ENCODE assay signal across 15 cellular contexts in genomic region chr20:3902446-3902845, GRCh38. TPM values are rescaled to one million over a fixed set of nuclear protein-coding genes. Genes with fewer than 3 reads are reported as not detected.
DNase-seq lines count a peak whose midpoint lies in the region; TF ChIP-seq lines count a peak whose summit lies in the region.
"Had no signal": no experiment of that assay in that cellular context is flagged by ENCODE, and none has a peak within 500 bp of the region (broad histone marks: within the 10 kb centered on the region; RNA-seq: fewer than 3 reads in every experiment).

No MANE protein-coding gene starts in this region.

- H3K4me3 ChIP-seq in mononuclear cell (ENCODE audit: low read length) (peak overlapping the region; percentile 28), tibial artery (no peak overlapping the region), breast epithelium (no peak overlapping the region)
- H3K4me3 ChIP-seq: BLaER1, ovary had no signal

- TF ChIP-seq CTCF in tibial artery (IDR thresholded peaks at IDR 0.05), result no peak
- no peak for TF ChIP-seq CTCF in breast epithelium (IDR thresholded peaks at IDR 0.05)

- peaks cover 41% of the 10 kb centered on the region for H3K4me1 Mint-ChIP-seq in T-helper 2 cell treated with Interferon-gamma antibody and Interleukin-4, amounts not matched to agents 5 μg/mL and 100 μg/mL, for 36 hours (ENCODE audit: low read depth)
- H3K4me1 Mint-ChIP-seq in activated CD4-positive, alpha-beta memory T cell treated with anti-CD3 and anti-CD28 coated beads, Interleukin-2, amount 10 ng/mL, durations not matched to agents 7 days and 5 days, result peaks cover 73% of the 10 kb centered on the region

- H3K9me3 ChIP-seq in mononuclear cell (ENCODE audit: low read depth, low read length) (no peaks in the 10 kb centered on the region), tibial artery (no peaks in the 10 kb centered on the region), breast epithelium (no peaks in the 10 kb centered on the region)
- H3K9me3 ChIP-seq: BLaER1, ovary, sigmoid colon had no signal

- no peaks in the 10 kb centered on the region for H3K9me3 Mint-ChIP-seq in T-helper 2 cell treated with Interferon-gamma antibody and Interleukin-4, amounts not matched to agents 5 μg/mL and 100 μg/mL, for 36 hours
- no peaks in the 10 kb centered on the region for H3K9me3 Mint-ChIP-seq in activated CD4-positive, alpha-beta memory T cell treated with anti-CD3 and anti-CD28 coated beads, Interleukin-2, amount 10 ng/mL, durations not matched to agents 7 days and 5 days
- H3K9me3 Mint-ChIP-seq: activated naive CD8-positive, alpha-beta T cell treated with anti-CD3 and anti-CD28 coated beads, Interleukin-2, amount 50 U/mL, for 24 hours had no signal

- peak overlapping the region; percentile 57 for H3K27ac Mint-ChIP-seq in T-helper 2 cell treated with Interferon-gamma antibody and Interleukin-4, amounts not matched to agents 5 μg/mL and 100 μg/mL, for 36 hours
- H3K27ac Mint-ChIP-seq in activated CD4-positive, alpha-beta memory T cell treated with anti-CD3 and anti-CD28 coated beads, Interleukin-2, amount 10 ng/mL, durations not matched to agents 7 days and 5 days, result peak overlapping the region; percentile 58

- CTCF ChIA-PET in activated CD4-positive, alpha-beta memory T cell treated with anti-CD3 and anti-CD28 coated beads, Interleukin-2, amount 10 ng/mL, durations not matched to agents 7 days and 5 days (lab: Charles Lee), result interaction anchor here (0.6 kb wide), 1 partner anchor 71 kb away, joined by 4 read pairs; no protein-coding TSS in a partner anchor

- DNase-seq in T-helper 2 cell treated with Interferon-gamma antibody and Interleukin-4, amounts not matched to agents 5 μg/mL and 100 μg/mL, for 36 hours (ENCODE audit: low spot score), result no peak
- no peak for DNase-seq in T-helper 2 cell
- no peak for DNase-seq in activated CD4-positive, alpha-beta memory T cell treated with anti-CD3 and anti-CD28 coated beads, Interleukin-2, amount 10 ng/mL, durations not matched to agents 7 days and 5 days
- DNase-seq in tibial artery, result peak in 1 of 2 donors; percentile 8
- DNase-seq in retina, result no peak
- no peak for DNase-seq in breast epithelium (ENCODE audit: low spot score in 2 of 2)
- DNase-seq in UCSD-AML1 (lab: John Stamatoyannopoulos, UW; ENCODE audit: unreplicated experiment), result no peak
- DNase-seq: activated naive CD8-positive, alpha-beta T cell treated with anti-CD3 and anti-CD28 coated beads, Interleukin-2, amount 50 U/mL, for 24 hours; left cardiac atrium; NCI-H226; ovary; sigmoid colon had no signal

- H3K27me3 ChIP-seq in mononuclear cell (ENCODE audit: insufficient read depth, low read length) (no peaks in the 10 kb centered on the region), tibial artery (no peaks in the 10 kb centered on the region), breast epithelium (no peaks in the 10 kb centered on the region)
- H3K27me3 ChIP-seq: BLaER1, ovary, sigmoid colon had no signal

- H3K4me3 Mint-ChIP-seq in T-helper 2 cell treated with Interferon-gamma antibody and Interleukin-4, amounts not matched to agents 5 μg/mL and 100 μg/mL, for 36 hours, result no peak overlapping the region
- no peak overlapping the region for H3K4me3 Mint-ChIP-seq in activated CD4-positive, alpha-beta memory T cell treated with anti-CD3 and anti-CD28 coated beads, Interleukin-2, amount 10 ng/mL, durations not matched to agents 7 days and 5 days
- H3K4me3 Mint-ChIP-seq: activated naive CD8-positive, alpha-beta T cell treated with anti-CD3 and anti-CD28 coated beads, Interleukin-2, amount 50 U/mL, for 24 hours had no signal

- H3K36me3 ChIP-seq in tibial artery (no peaks in the 10 kb centered on the region), breast epithelium (no peaks in the 10 kb centered on the region)
- H3K36me3 ChIP-seq: ovary, sigmoid colon had no signal

- H3K4me1 ChIP-seq in mononuclear cell (ENCODE audit: insufficient read depth, low read length) (peaks cover 86% of the 10 kb centered on the region), tibial artery (peaks cover 0 to 95% (median 40%) of the 10 kb centered on the region in 4 donors), breast epithelium (no peaks in the 10 kb centered on the region)

- no peaks in the 10 kb centered on the region for H3K27me3 Mint-ChIP-seq in T-helper 2 cell treated with Interferon-gamma antibody and Interleukin-4, amounts not matched to agents 5 μg/mL and 100 μg/mL, for 36 hours (ENCODE audit: low read depth)
- H3K27me3 Mint-ChIP-seq in activated CD4-positive, alpha-beta memory T cell treated with anti-CD3 and anti-CD28 coated beads, Interleukin-2, amount 10 ng/mL, durations not matched to agents 7 days and 5 days, result no peaks in the 10 kb centered on the region
- H3K27me3 Mint-ChIP-seq: activated naive CD8-positive, alpha-beta T cell treated with anti-CD3 and anti-CD28 coated beads, Interleukin-2, amount 50 U/mL, for 24 hours had no signal

- no peak for TF ChIP-seq POLR2A in breast epithelium (IDR thresholded peaks at IDR 0.05)

- POLR2A ChIA-PET in activated CD4-positive, alpha-beta memory T cell treated with anti-CD3 and anti-CD28 coated beads, Interleukin-2, amount 10 ng/mL, durations not matched to agents 7 days and 5 days (lab: Charles Lee), result no interaction called here

- H3K27ac ChIP-seq in tibial artery (peak overlapping the region; percentile 22 to 39), breast epithelium (peak overlapping the region in 1 of 2 donors; percentile 29)
- H3K27ac ChIP-seq: 22Rv1, BLaER1, ovary had no signal

- intact Hi-C loops in tibial artery (cut with DNase I; ENCODE audit: low total_unique reads) (no loop called here), breast epithelium (cut with DNase I; ENCODE audit: low total_unique reads) (no loop called here)

- peaks cover 8% of the 10 kb centered on the region for H3K36me3 Mint-ChIP-seq in T-helper 2 cell treated with Interferon-gamma antibody and Interleukin-4, amounts not matched to agents 5 μg/mL and 100 μg/mL, for 36 hours (ENCODE audit: low read depth)
- peaks cover 21% of the 10 kb centered on the region for H3K36me3 Mint-ChIP-seq in activated CD4-positive, alpha-beta memory T cell treated with anti-CD3 and anti-CD28 coated beads, Interleukin-2, amount 10 ng/mL, durations not matched to agents 7 days and 5 days (ENCODE audit: low read depth)

RNA-seq across cellular contexts. Expression of gene PANK2, which starts 13.3 kb away (rescaled TPM):
- 10 to 100 TPM; 63.3 to 63.8 TPM for total RNA-seq in activated CD4-positive, alpha-beta memory T cell treated with anti-CD3 and anti-CD28 coated beads, Interleukin-2, amount 10 ng/mL, durations not matched to agents 7 days and 5 days
- total RNA-seq in mononuclear cell (77.3 TPM), breast epithelium (10 to 100 TPM; 38.2 to 40.1 (median 38.7) TPM)

RNA-seq across cellular contexts. Expression of gene MAVS, which starts 55.8 kb away (rescaled TPM):
- total RNA-seq in activated CD4-positive, alpha-beta memory T cell treated with anti-CD3 and anti-CD28 coated beads, Interleukin-2, amount 10 ng/mL, durations not matched to agents 7 days and 5 days, result 10 to 100 TPM; 31.1 to 31.6 TPM
- total RNA-seq in mononuclear cell, result 6.0 TPM
- total RNA-seq in breast epithelium, result 10 to 100 TPM; 23.3 to 32.3 (median 24.6) TPM
